ENCODE assay signal across 9 cellular contexts in genomic region chr6:3749991-3750323, GRCh38. TPM values are rescaled to one million over a fixed set of nuclear protein-coding genes. Genes with fewer than 3 reads are reported as not detected.
DNase-seq lines count a peak whose midpoint lies in the region; ATAC-seq and TF ChIP-seq lines count a peak whose summit lies in the region.
"Had no signal": no experiment of that assay in that cellular context is flagged by ENCODE, and none has a peak within 500 bp of the region (broad histone marks: within the 10 kb centered on the region; RNA-seq: fewer than 3 reads in every experiment).

No MANE protein-coding gene starts in this region.

- H3K4me1 ChIP-seq in iPS-20b (ENCODE audit: insufficient read depth, low read length): peaks cover 8% of the 10 kb centered on the region; the same call in 1 of the 2 replicates
- H3K4me1 ChIP-seq in smooth muscle cell (ENCODE audit: low read depth): peaks cover 9% of the 10 kb centered on the region

- peak overlapping the region; percentile 83 for H3K27ac ChIP-seq in adipose tissue (ENCODE audit: low read depth, low read length)
- no peak overlapping the region for H3K27ac ChIP-seq in iPS-20b (ENCODE audit: low read length)
- H3K27ac ChIP-seq in smooth muscle cell (ENCODE audit: low read depth): peak overlapping the region; percentile 96
- H3K27ac ChIP-seq: C4-2B had no signal

- TF ChIP-seq CTCF in smooth muscle cell (IDR thresholded peaks at IDR 0.05; ENCODE audit: borderline replicate concordance, insufficient read depth, poor library complexity, severe bottlenecking): no peak

- DNase-seq in NCI-H82 (lab: John Stamatoyannopoulos, UW): peak; percentile 69
- no peak for DNase-seq in NCI-H82 treated with DMSO at 0.1 percent for 48 hours (lab: John Stamatoyannopoulos, UW; ENCODE audit: unreplicated experiment)
- peak; percentile 57 for DNase-seq in smooth muscle cell (lab: John Stamatoyannopoulos, UW; ENCODE audit: unreplicated experiment)
- DNase-seq in SHP77 (lab: John Stamatoyannopoulos, UW): no peak
- no peak for DNase-seq in DMS153 treated with DMSO at 0.1 percent for 48 hours (lab: John Stamatoyannopoulos, UW; ENCODE audit: unreplicated experiment)

- H3F3A ChIP-seq in smooth muscle cell (ENCODE audit: low read depth): peaks cover 12% of the 10 kb centered on the region

- peaks cover 55% of the 10 kb centered on the region for H4K20me1 ChIP-seq in smooth muscle cell (ENCODE audit: low read depth)

- peak overlapping the region; percentile 66; the same call in 1 of the 2 replicates for H3K4me3 ChIP-seq in iPS-20b (ENCODE audit: low read length)
- H3K4me3 ChIP-seq in smooth muscle cell: peak overlapping the region; percentile 93

- H3K9me3 ChIP-seq in iPS-20b (ENCODE audit: insufficient read depth, low read depth, low read length): no peaks in the 10 kb centered on the region
- H3K9me3 ChIP-seq in smooth muscle cell (replicated peaks; ENCODE audit: low read depth): no peaks in the 10 kb centered on the region

- peaks cover 63% of the 10 kb centered on the region for H3K79me2 ChIP-seq in smooth muscle cell (ENCODE audit: low read depth)

- H3K36me3 ChIP-seq in iPS-20b (ENCODE audit: insufficient read depth, low read depth, low read length) (no peaks in the 10 kb centered on the region), smooth muscle cell (ENCODE audit: low read depth) (no peaks in the 10 kb centered on the region)

- no peak for ATAC-seq in GM18520 (IDR thresholded peaks at IDR 0.05; ENCODE audit: unreplicated experiment)

- no peak overlapping the region for H2AFZ ChIP-seq in smooth muscle cell (ENCODE audit: low read depth)

- 20 to 34% (median 31%) methylated on average over 7 of the region's 7 CpGs for WGBS in adipose tissue, 3 donors
- WGBS in smooth muscle cell (ENCODE audit: low lambda C conversion rate): 10% methylated on average over 7 of the region's 7 CpGs

- H3K27me3 ChIP-seq in iPS-20b (ENCODE audit: insufficient read depth, low read length): peaks cover 65% of the 10 kb centered on the region
- H3K27me3 ChIP-seq in smooth muscle cell (ENCODE audit: low read depth): no peaks in the 10 kb centered on the region

- H3K9ac ChIP-seq in iPS-20b (ENCODE audit: low read depth, low read length): no peak overlapping the region
- peak overlapping the region; percentile 96 for H3K9ac ChIP-seq in smooth muscle cell (ENCODE audit: low read depth)

- H3K4me2 ChIP-seq in smooth muscle cell: peak overlapping the region; percentile 97

RNA-seq across cellular contexts. Expression of gene PXDC1, which starts 1.6 kb away (rescaled TPM):
- polyA plus RNA-seq in adipose tissue (10 to 100 TPM in 2 of 3 donors, 1 to 10 TPM in 1; 9.3 to 75.2 (median 70.9) TPM), smooth muscle cell (72.7 and 78.6 TPM in 2 replicates)
- total RNA-seq in smooth muscle cell: 44.0 and 49.1 TPM in 2 replicates

Comparison
In these comparisons a context has a peak if more than half of its experiments do, and no peak if none do; other contexts are left out.
1. DNase-seq: peak in NCI-H82 (single experiment) and smooth muscle cell (single experiment); none in NCI-H82 treated with DMSO at 0.1 percent for 48 hours (single experiment), SHP77 (0 of 2) and DMS153 treated with DMSO at 0.1 percent for 48 hours (single experiment).